In genomic region chr1:45954401-45954847, GRCh38 we compare ENCODE assay signal across 1 cellular context.
TF ChIP-seq lines count a peak whose summit lies in the region.

No MANE protein-coding gene starts in this region.

TF ChIP-seq in GM23338, 12 proteins besides CTCF, POLR2A, EP300 and RAD21 (continued from another document):
- TF ChIP-seq, protein P1, sequence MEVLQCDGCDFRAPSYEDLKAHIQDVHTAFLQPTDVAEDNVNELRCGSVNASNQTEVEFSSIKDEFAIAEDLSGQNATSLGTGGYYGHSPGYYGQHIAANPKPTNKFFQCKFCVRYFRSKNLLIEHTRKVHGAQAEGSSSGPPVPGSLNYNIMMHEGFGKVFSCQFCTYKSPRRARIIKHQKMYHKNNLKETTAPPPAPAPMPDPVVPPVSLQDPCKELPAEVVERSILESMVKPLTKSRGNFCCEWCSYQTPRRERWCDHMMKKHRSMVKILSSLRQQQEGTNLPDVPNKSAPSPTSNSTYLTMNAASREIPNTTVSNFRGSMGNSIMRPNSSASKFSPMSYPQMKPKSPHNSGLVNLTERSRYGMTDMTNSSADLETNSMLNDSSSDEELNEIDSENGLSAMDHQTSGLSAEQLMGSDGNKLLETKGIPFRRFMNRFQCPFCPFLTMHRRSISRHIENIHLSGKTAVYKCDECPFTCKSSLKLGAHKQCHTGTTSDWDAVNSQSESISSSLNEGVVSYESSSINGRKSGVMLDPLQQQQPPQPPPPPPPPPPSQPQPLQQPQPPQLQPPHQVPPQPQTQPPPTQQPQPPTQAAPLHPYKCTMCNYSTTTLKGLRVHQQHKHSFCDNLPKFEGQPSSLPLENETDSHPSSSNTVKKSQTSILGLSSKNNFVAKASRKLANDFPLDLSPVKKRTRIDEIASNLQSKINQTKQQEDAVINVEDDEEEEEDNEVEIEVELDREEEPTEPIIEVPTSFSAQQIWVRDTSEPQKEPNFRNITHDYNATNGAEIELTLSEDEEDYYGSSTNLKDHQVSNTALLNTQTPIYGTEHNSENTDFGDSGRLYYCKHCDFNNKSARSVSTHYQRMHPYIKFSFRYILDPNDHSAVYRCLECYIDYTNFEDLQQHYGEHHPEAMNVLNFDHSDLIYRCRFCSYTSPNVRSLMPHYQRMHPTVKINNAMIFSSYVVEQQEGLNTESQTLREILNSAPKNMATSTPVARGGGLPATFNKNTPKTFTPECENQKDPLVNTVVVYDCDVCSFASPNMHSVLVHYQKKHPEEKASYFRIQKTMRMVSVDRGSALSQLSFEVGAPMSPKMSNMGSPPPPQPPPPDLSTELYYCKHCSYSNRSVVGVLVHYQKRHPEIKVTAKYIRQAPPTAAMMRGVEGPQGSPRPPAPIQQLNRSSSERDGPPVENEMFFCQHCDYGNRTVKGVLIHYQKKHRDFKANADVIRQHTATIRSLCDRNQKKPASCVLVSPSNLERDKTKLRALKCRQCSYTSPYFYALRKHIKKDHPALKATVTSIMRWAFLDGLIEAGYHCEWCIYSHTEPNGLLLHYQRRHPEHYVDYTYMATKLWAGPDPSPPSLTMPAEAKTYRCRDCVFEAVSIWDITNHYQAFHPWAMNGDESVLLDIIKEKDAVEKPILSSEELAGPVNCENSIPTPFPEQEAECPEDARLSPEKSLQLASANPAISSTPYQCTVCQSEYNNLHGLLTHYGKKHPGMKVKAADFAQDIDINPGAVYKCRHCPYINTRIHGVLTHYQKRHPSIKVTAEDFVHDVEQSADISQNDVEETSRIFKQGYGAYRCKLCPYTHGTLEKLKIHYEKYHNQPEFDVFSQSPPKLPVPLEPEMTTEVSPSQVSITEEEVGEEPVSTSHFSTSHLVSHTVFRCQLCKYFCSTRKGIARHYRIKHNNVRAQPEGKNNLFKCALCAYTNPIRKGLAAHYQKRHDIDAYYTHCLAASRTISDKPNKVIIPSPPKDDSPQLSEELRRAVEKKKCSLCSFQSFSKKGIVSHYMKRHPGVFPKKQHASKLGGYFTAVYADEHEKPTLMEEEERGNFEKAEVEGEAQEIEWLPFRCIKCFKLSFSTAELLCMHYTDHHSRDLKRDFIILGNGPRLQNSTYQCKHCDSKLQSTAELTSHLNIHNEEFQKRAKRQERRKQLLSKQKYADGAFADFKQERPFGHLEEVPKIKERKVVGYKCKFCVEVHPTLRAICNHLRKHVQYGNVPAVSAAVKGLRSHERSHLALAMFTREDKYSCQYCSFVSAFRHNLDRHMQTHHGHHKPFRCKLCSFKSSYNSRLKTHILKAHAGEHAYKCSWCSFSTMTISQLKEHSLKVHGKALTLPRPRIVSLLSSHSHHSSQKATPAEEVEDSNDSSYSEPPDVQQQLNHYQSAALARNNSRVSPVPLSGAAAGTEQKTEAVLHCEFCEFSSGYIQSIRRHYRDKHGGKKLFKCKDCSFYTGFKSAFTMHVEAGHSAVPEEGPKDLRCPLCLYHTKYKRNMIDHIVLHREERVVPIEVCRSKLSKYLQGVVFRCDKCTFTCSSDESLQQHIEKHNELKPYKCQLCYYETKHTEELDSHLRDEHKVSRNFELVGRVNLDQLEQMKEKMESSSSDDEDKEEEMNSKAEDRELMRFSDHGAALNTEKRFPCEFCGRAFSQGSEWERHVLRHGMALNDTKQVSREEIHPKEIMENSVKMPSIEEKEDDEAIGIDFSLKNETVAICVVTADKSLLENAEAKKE (CRISPR knock-in tag; IDR thresholded peaks at IDR 0.05), result no peak
- TF ChIP-seq EZH2 (IDR thresholded peaks at IDR 0.05; ENCODE audit: low read depth, unreplicated experiment), result no peak
- TF ChIP-seq NANOG (IDR thresholded peaks at IDR 0.05; ENCODE audit: borderline replicate concordance), result no peak
- no peak for TF ChIP-seq ETS1 (IDR thresholded peaks at IDR 0.05)
- TF ChIP-seq, protein P2, sequence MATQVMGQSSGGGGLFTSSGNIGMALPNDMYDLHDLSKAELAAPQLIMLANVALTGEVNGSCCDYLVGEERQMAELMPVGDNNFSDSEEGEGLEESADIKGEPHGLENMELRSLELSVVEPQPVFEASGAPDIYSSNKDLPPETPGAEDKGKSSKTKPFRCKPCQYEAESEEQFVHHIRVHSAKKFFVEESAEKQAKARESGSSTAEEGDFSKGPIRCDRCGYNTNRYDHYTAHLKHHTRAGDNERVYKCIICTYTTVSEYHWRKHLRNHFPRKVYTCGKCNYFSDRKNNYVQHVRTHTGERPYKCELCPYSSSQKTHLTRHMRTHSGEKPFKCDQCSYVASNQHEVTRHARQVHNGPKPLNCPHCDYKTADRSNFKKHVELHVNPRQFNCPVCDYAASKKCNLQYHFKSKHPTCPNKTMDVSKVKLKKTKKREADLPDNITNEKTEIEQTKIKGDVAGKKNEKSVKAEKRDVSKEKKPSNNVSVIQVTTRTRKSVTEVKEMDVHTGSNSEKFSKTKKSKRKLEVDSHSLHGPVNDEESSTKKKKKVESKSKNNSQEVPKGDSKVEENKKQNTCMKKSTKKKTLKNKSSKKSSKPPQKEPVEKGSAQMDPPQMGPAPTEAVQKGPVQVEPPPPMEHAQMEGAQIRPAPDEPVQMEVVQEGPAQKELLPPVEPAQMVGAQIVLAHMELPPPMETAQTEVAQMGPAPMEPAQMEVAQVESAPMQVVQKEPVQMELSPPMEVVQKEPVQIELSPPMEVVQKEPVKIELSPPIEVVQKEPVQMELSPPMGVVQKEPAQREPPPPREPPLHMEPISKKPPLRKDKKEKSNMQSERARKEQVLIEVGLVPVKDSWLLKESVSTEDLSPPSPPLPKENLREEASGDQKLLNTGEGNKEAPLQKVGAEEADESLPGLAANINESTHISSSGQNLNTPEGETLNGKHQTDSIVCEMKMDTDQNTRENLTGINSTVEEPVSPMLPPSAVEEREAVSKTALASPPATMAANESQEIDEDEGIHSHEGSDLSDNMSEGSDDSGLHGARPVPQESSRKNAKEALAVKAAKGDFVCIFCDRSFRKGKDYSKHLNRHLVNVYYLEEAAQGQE (IDR thresholded peaks at IDR 0.05; ENCODE audit: unreplicated experiment), result no peak
- TF ChIP-seq CREB1 (CRISPR knock-in tag; IDR thresholded peaks at IDR 0.05; ENCODE audit: low read depth), result no peak
- TF ChIP-seq EZH2phosphoT487 (IDR thresholded peaks at IDR 0.05; ENCODE audit: unreplicated experiment), result no peak
- TF ChIP-seq STAT1 (IDR thresholded peaks at IDR 0.05; ENCODE audit: unreplicated experiment), result no peak
- no peak for TF ChIP-seq JUNB (IDR thresholded peaks at IDR 0.05; ENCODE audit: unreplicated experiment)
